ENCODE assay signal across 24 cellular contexts in genomic region chr10:124414077-124414476, GRCh38. TPM values are rescaled to one million over a fixed set of nuclear protein-coding genes. Genes with fewer than 3 reads are reported as not detected.
A peak's percentile ranks its signal among the peaks of the same experiment; 100 is the strongest.
DNase-seq lines count a peak whose midpoint lies in the region; ATAC-seq and TF ChIP-seq lines count a peak whose summit lies in the region.
"Had no signal": no experiment of that assay in that cellular context is flagged by ENCODE, and none has a peak within 500 bp of the region (broad histone marks: within the 10 kb centered on the region; RNA-seq: fewer than 3 reads in every experiment).

No MANE protein-coding gene starts in this region.

- H3K4me3 ChIP-seq in dorsolateral prefrontal cortex (peak overlapping the region in 6 of 59 donors; percentile 3 to 18 (median 8)), vagina (no peak overlapping the region)
- H3K4me3 ChIP-seq: prostate gland, SJCRH30 had no signal

- ATAC-seq in GM21717 (IDR thresholded peaks at IDR 0.05; ENCODE audit: unreplicated experiment), result no peak
- ATAC-seq: HepG2; naive thymus-derived CD4-positive, alpha-beta T cell; stimulated activated naive CD8-positive, alpha-beta T cell treated with anti-CD3 and anti-CD28 coated beads, Interleukin-15, amount 100 ng/mL, for 72 hours had no signal

- H3K27ac Mint-ChIP-seq in activated CD4-positive, alpha-beta T cell treated with anti-CD3 and anti-CD28 coated beads, Interleukin-2, amount 10 ng/mL, durations not matched to agents 24 days and 14 days, result no peak overlapping the region
- H3K27ac Mint-ChIP-seq: activated naive CD4-positive, alpha-beta T cell treated with anti-CD3 and anti-CD28 coated beads, Interleukin-2, amount 50 U/mL, for 24 hours; CD4-positive, alpha-beta memory T cell; naive thymus-derived CD4-positive, alpha-beta T cell; stimulated activated naive CD8-positive, alpha-beta T cell treated with anti-CD3 and anti-CD28 coated beads, Interleukin-15, amount 100 ng/mL, for 72 hours had no signal

- peaks cover 62% of the 10 kb centered on the region for H3K4me1 ChIP-seq in vagina
- H3K4me1 ChIP-seq: SJCRH30 had no signal

- H3K4me1 Mint-ChIP-seq in activated CD4-positive, alpha-beta T cell treated with anti-CD3 and anti-CD28 coated beads, Interleukin-2, amount 10 ng/mL, durations not matched to agents 24 days and 14 days, result peaks cover 5% of the 10 kb centered on the region

- H3K9me3 ChIP-seq in vagina, result no peaks in the 10 kb centered on the region
- H3K9me3 ChIP-seq: prostate gland, SJCRH30 had no signal

- peaks cover 3% of the 10 kb centered on the region for H3K27me3 Mint-ChIP-seq in activated CD4-positive, alpha-beta T cell treated with anti-CD3 and anti-CD28 coated beads, Interleukin-2, amount 10 ng/mL, durations not matched to agents 24 days and 14 days
- H3K27me3 Mint-ChIP-seq: activated naive CD4-positive, alpha-beta T cell treated with anti-CD3 and anti-CD28 coated beads, Interleukin-2, amount 50 U/mL, for 24 hours; CD4-positive, alpha-beta memory T cell; naive thymus-derived CD4-positive, alpha-beta T cell had no signal

- H3K36me3 Mint-ChIP-seq in activated CD4-positive, alpha-beta T cell treated with anti-CD3 and anti-CD28 coated beads, Interleukin-2, amount 10 ng/mL, durations not matched to agents 24 days and 14 days (ENCODE audit: low read depth), result peaks cover 10% of the 10 kb centered on the region

- intact Hi-C loops in dorsolateral prefrontal cortex (cut with DNase I) (loop anchor here in 1 of 2 donors (10.0 kb wide), 2 partner anchors 111 to 1409 kb away; partner anchors contain the start of genes ACADSB and IKZF5), vagina (cut with DNase I) (no loop called here)
- intact Hi-C loops in activated CD4-positive, alpha-beta T cell treated with anti-CD3 and anti-CD28 coated beads, Interleukin-2, amount 10 ng/mL, durations not matched to agents 24 days and 14 days (cut with micrococcal nuclease), result no loop called here

- TF ChIP-seq POLR2A in vagina (IDR thresholded peaks at IDR 0.05), result no peak

- H3K27ac ChIP-seq in dorsolateral prefrontal cortex, result peak overlapping the region in 33 of 59 donors; percentile 4 to 72 (median 48)
- H3K27ac ChIP-seq in vagina, result peak overlapping the region; percentile 9
- H3K27ac ChIP-seq: prostate gland, SJCRH30 had no signal

- H3K36me3 ChIP-seq in vagina, result peaks cover 0 to 18% of the 10 kb centered on the region in 2 donors
- H3K36me3 ChIP-seq: prostate gland had no signal

- no peaks in the 10 kb centered on the region for H3K9me3 Mint-ChIP-seq in activated CD4-positive, alpha-beta T cell treated with anti-CD3 and anti-CD28 coated beads, Interleukin-2, amount 10 ng/mL, durations not matched to agents 24 days and 14 days
- H3K9me3 Mint-ChIP-seq: activated naive CD4-positive, alpha-beta T cell treated with anti-CD3 and anti-CD28 coated beads, Interleukin-2, amount 50 U/mL, for 24 hours; CD4-positive, alpha-beta memory T cell; naive thymus-derived CD4-positive, alpha-beta T cell; stimulated activated naive CD8-positive, alpha-beta T cell treated with anti-CD3 and anti-CD28 coated beads, Interleukin-15, amount 100 ng/mL, for 72 hours had no signal

- TF ChIP-seq CTCF in dorsolateral prefrontal cortex (IDR thresholded peaks at IDR 0.05 in 54 of 56, conservative IDR thresholded peaks at IDR 0.05 in 2 of 56; ENCODE audit: low read depth in 1 of 56, partially characterized antibody in 56 of 56) (no peak), vagina (IDR thresholded peaks at IDR 0.05) (no peak)

- DNase-seq in M059J (ENCODE audit: low read depth) (peak; percentile 7), dorsolateral prefrontal cortex (no peak), medulla oblongata (ENCODE audit: extremely low spot score) (peak; percentile 65), vagina (ENCODE audit: extremely low spot score in 2 of 2) (no peak), DMS 273 treated with DMSO at 0.1 percent for 48 hours (lab: John Stamatoyannopoulos, UW) (no peak)
- no peak for DNase-seq in activated CD4-positive, alpha-beta T cell treated with anti-CD3 and anti-CD28 coated beads, Interleukin-2, amount 10 ng/mL, durations not matched to agents 24 days and 14 days
- DNase-seq: activated CD4-positive, alpha-beta T cell treated with anti-CD3 and anti-CD28 coated beads for 48 hours; CD4-positive, alpha-beta memory T cell; cerebellar nuclear complex; EL; HCEC 1CT; naive thymus-derived CD4-positive, alpha-beta T cell; NCI-H187 treated with DMSO at 0.1 percent for 48 hours; NCI-H524 treated with DMSO at 0.1 percent for 48 hours; SJCRH30; stimulated activated CD4-positive, alpha-beta T cell treated with anti-CD3 and anti-CD28 coated beads, Interleukin-15, amount 100 ng/mL, for 24 hours; stimulated activated naive CD8-positive, alpha-beta T cell treated with anti-CD3 and anti-CD28 coated beads, Interleukin-15, amount 100 ng/mL, for 72 hours; T1000 had no signal

- no peak overlapping the region for H3K4me3 Mint-ChIP-seq in activated CD4-positive, alpha-beta T cell treated with anti-CD3 and anti-CD28 coated beads, Interleukin-2, amount 10 ng/mL, durations not matched to agents 24 days and 14 days
- H3K4me3 Mint-ChIP-seq: activated naive CD4-positive, alpha-beta T cell treated with anti-CD3 and anti-CD28 coated beads, Interleukin-2, amount 50 U/mL, for 24 hours; CD4-positive, alpha-beta memory T cell; naive thymus-derived CD4-positive, alpha-beta T cell; stimulated activated naive CD8-positive, alpha-beta T cell treated with anti-CD3 and anti-CD28 coated beads, Interleukin-15, amount 100 ng/mL, for 72 hours had no signal

- no peaks in the 10 kb centered on the region for H3K27me3 ChIP-seq in dorsolateral prefrontal cortex
- no peaks in the 10 kb centered on the region for H3K27me3 ChIP-seq in vagina
- H3K27me3 ChIP-seq: SJCRH30 had no signal

RNA-seq across cellular contexts. Expression of gene OAT, which starts 4.6 kb away (rescaled TPM):
- total RNA-seq in M059J (2014; rRNA removed; shearing (Covaris generic)), result 94.3 and 138 TPM in 2 replicates
- total RNA-seq in dorsolateral prefrontal cortex, result 100 to 1,000 TPM in 115 of 120 experiments, 10 to 100 TPM in 5; 79.4 to 200 (median 151) TPM
- total RNA-seq in vagina, result 83.2 TPM
- total RNA-seq in activated CD4-positive, alpha-beta T cell treated with anti-CD3 and anti-CD28 coated beads, Interleukin-2, amount 10 ng/mL, durations not matched to agents 24 days and 14 days, result 40.2 and 41.0 TPM in 2 replicates

RNA-seq across cellular contexts. Expression of gene NKX1-2, which starts 35.8 kb away (rescaled TPM):
- 0.02 and 0.30 TPM in 2 replicates for total RNA-seq in M059J (2014; rRNA removed; shearing (Covaris generic))
- 1 to 10 TPM in 21 of 120 experiments, under 1 TPM in 99; 0.14 to 1.9 (median 0.59) TPM for total RNA-seq in dorsolateral prefrontal cortex
- 0.98 TPM for total RNA-seq in vagina
- total RNA-seq in activated CD4-positive, alpha-beta T cell treated with anti-CD3 and anti-CD28 coated beads, Interleukin-2, amount 10 ng/mL, durations not matched to agents 24 days and 14 days, result not detected in 2 replicates
- total RNA-seq: CD4-positive, alpha-beta memory T cell; HepG2; liver; naive thymus-derived CD4-positive, alpha-beta T cell; OCI-LY7 had no signal

RNA-seq across cellular contexts. Expression of gene LHPP, which starts 47.5 kb away (rescaled TPM):
- 10.5 and 17.3 TPM in 2 replicates for total RNA-seq in M059J (2014; rRNA removed; shearing (Covaris generic))
- total RNA-seq in dorsolateral prefrontal cortex (100 to 1,000 TPM in 93 of 120 experiments, 10 to 100 TPM in 27; 62.4 to 585 (median 134) TPM), vagina (20.1 TPM)
- 8.1 and 8.6 TPM in 2 replicates for total RNA-seq in activated CD4-positive, alpha-beta T cell treated with anti-CD3 and anti-CD28 coated beads, Interleukin-2, amount 10 ng/mL, durations not matched to agents 24 days and 14 days

Comparison
In these comparisons a context has a peak if more than half of its experiments do, and no peak if none do; other contexts are left out.
1. DNase-seq: peak in M059J (single experiment) and medulla oblongata (single experiment); none in dorsolateral prefrontal cortex (0 of 10), vagina (0 of 2), DMS 273 treated with DMSO at 0.1 percent for 48 hours (single experiment) and activated CD4-positive, alpha-beta T cell treated with anti-CD3 and anti-CD28 coated beads, Interleukin-2, amount 10 ng/mL, durations not matched to agents 24 days and 14 days (single experiment).